In genomic region chr3:171569571-171570132, GRCh38 we compare ENCODE assay signal across 18 cellular contexts.
DNase-seq lines count a peak whose midpoint lies in the region; ATAC-seq, FAIRE-seq and TF ChIP-seq lines count a peak whose summit lies in the region.
"Had no signal": no experiment of that assay in that cellular context is flagged by ENCODE, and none has a peak within 500 bp of the region (broad histone marks: within the 10 kb centered on the region; RNA-seq: fewer than 3 reads in every experiment).

No MANE protein-coding gene starts in this region.

- H3K36me3 ChIP-seq in GM23338 (ENCODE audit: insufficient read depth) (no peaks in the 10 kb centered on the region), H1 (ENCODE audit: control insufficient read depth in 2 of 4, insufficient read depth in 4 of 4, low read length in 3 of 4) (no peaks in the 10 kb centered on the region), smooth muscle cell (ENCODE audit: low read depth) (no peaks in the 10 kb centered on the region)
- H3K36me3 ChIP-seq: tibial artery had no signal

- H2AFZ ChIP-seq in GM23338 (0 out of 2 replicates have a peak overlapping the region, but pooled peaks have one; percentile 23), H1 (ENCODE audit: low read length) (0 out of 2 replicates have a peak overlapping the region, but pooled peaks have one; percentile 63), smooth muscle cell (ENCODE audit: low read depth) (peak overlapping the region; percentile 28)

- TF ChIP-seq CTCF in GM23338 (conservative IDR thresholded peaks at IDR 0.05; ENCODE audit: low read depth in 2 of 2) = peak in 1 of 2 experiments; percentile 14; a peak in 1 of 4 replicates
- no peak for TF ChIP-seq CTCF in H1 (IDR thresholded peaks at IDR 0.05; ENCODE audit: control extremely low read depth in 1 of 3, insufficient read depth in 1 of 3, low read depth in 1 of 3, low read length in 3 of 3)
- no peak for TF ChIP-seq CTCF in smooth muscle cell (IDR thresholded peaks at IDR 0.05; ENCODE audit: borderline replicate concordance, insufficient read depth, poor library complexity, severe bottlenecking)

- H3K27ac Mint-ChIP-seq in GM23338 = no peak overlapping the region
- H3K27ac Mint-ChIP-seq: activated naive CD8-positive, alpha-beta T cell had no signal

- no peak overlapping the region for H3K18ac ChIP-seq in H1 (ENCODE audit: extremely low read depth, low read length)

- H3F3A ChIP-seq in GM23338 (replicated peaks; ENCODE audit: low read depth) (no peaks in the 10 kb centered on the region), smooth muscle cell (ENCODE audit: low read depth) (no peaks in the 10 kb centered on the region)

- H4K20me1 ChIP-seq in GM23338 (replicated peaks; ENCODE audit: insufficient read depth) (no peaks in the 10 kb centered on the region), H1 (replicated peaks in 1 of 2; ENCODE audit: control insufficient read depth in 1 of 2, insufficient read depth in 2 of 2, low read length in 2 of 2) (no peaks in the 10 kb centered on the region), smooth muscle cell (ENCODE audit: low read depth) (no peaks in the 10 kb centered on the region)

- no peak for TF ChIP-seq EP300 in H1 (IDR thresholded peaks at IDR 0.05; ENCODE audit: borderline replicate concordance in 1 of 2, low read depth in 2 of 2, low read length in 2 of 2)

- WGBS in H1 (ENCODE audit: extremely low coverage in 1 of 2, insufficient coverage in 1 of 2, insufficient read length in 1 of 2, insufficient replicate concordance in 2 of 2, low coverage in 1 of 2, low lambda C conversion rate in 2 of 2, missing lambda C conversion rate in 1 of 2), 2 experiments = 92% methylated on average over 7 of the region's 7 CpGs; no CpG with 5 or more reads in 1 of the 2 experiments
- WGBS in smooth muscle cell (ENCODE audit: low lambda C conversion rate) = 68% methylated on average over 7 of the region's 7 CpGs

- no peak for DNase-seq in GM23338 (ENCODE audit: low spot score)
- peak; percentile 28 for DNase-seq in NAMALWA (ENCODE audit: low spot score)
- DNase-seq in H1 (ENCODE audit: low read depth in 1 of 2, low spot score in 2 of 2) = no peak
- DNase-seq in smooth muscle cell (lab: John Stamatoyannopoulos, UW; ENCODE audit: unreplicated experiment) = no peak
- no peak for DNase-seq in globus pallidus (ENCODE audit: low spot score)
- DNase-seq: left ventricle myocardium superior; NCI-H1048; NCI-H2029 treated with DMSO at 0.1 percent for 48 hours; NCI-H345; small intestine; stimulated activated CD4-positive, alpha-beta T cell treated with anti-CD3 and anti-CD28 coated beads, Interleukin-4, amount 100 ng/mL, for 1 hour; stimulated activated naive CD8-positive, alpha-beta T cell treated with anti-CD3 and anti-CD28 coated beads, Interleukin-15, Interleukin-2, amounts not matched to agents 100 U/mL and 50 U/mL, for 24 hours; tibial artery had no signal

- peaks cover 3% of the 10 kb centered on the region; the same call in 1 of the 3 replicates for H3K9me3 Mint-ChIP-seq in GM23338

- H3K79me2 ChIP-seq in GM23338 (replicated peaks; ENCODE audit: insufficient read depth) (no peaks in the 10 kb centered on the region), H1 (ENCODE audit: control insufficient read depth in 1 of 2, insufficient read depth in 2 of 2, low read length in 2 of 2) (no peaks in the 10 kb centered on the region), smooth muscle cell (ENCODE audit: low read depth) (no peaks in the 10 kb centered on the region)

- no peak overlapping the region for H4K5ac ChIP-seq in H1 (ENCODE audit: insufficient read length, low read depth, low read length)

- H3K56ac ChIP-seq in H1 (replicated peaks; ENCODE audit: insufficient read length, low read depth, low read length) = no peak overlapping the region

- no peak for ATAC-seq in GM23338
- no peak for ATAC-seq in GM21381 (IDR thresholded peaks at IDR 0.05; ENCODE audit: unreplicated experiment)
- ATAC-seq in GM18909 (IDR thresholded peaks at IDR 0.05; ENCODE audit: poor library complexity, unreplicated experiment) = no peak
- ATAC-seq: left ventricle myocardium superior; stimulated activated naive CD8-positive, alpha-beta T cell treated with anti-CD3 and anti-CD28 coated beads, Interleukin-15, Interleukin-2, amounts not matched to agents 100 U/mL and 50 U/mL, for 24 hours had no signal

- no peaks in the 10 kb centered on the region for H3K9me2 ChIP-seq in GM23338 (ENCODE audit: insufficient read depth)

- H3K27ac ChIP-seq in GM23338 (ENCODE audit: low read depth) = no peak overlapping the region
- H3K27ac ChIP-seq in H1 (ENCODE audit: low read depth, low read length) = no peak overlapping the region
- peak overlapping the region; percentile 28 for H3K27ac ChIP-seq in smooth muscle cell (ENCODE audit: low read depth)
- H3K27ac ChIP-seq: RWPE1, tibial artery had no signal

- no peak overlapping the region for H4K8ac ChIP-seq in H1 (ENCODE audit: extremely low read depth, insufficient read depth, low read length)

- H3K14ac ChIP-seq in H1 (ENCODE audit: insufficient read length) = no peak overlapping the region

- H3K4ac ChIP-seq in H1 (replicated peaks; ENCODE audit: insufficient read length, low read depth, low read length) = no peak overlapping the region

- no peak overlapping the region for H3K23ac ChIP-seq in H1 (ENCODE audit: insufficient read length)

- peaks cover 4% of the 10 kb centered on the region; the same call in 2 of the 3 replicates for H3K4me1 Mint-ChIP-seq in GM23338

- no peaks in the 10 kb centered on the region for H3K79me1 ChIP-seq in H1 (ENCODE audit: low read depth, low read length)

- no peaks in the 10 kb centered on the region for H3K23me2 ChIP-seq in H1 (ENCODE audit: low read depth, low read length)

- H3K9me3 ChIP-seq in H1 (ENCODE audit: insufficient read depth in 2 of 2, low read depth in 1 of 2, low read length in 1 of 2) (no peaks in the 10 kb centered on the region), smooth muscle cell (replicated peaks; ENCODE audit: low read depth) (no peaks in the 10 kb centered on the region)
- H3K9me3 ChIP-seq: tibial artery had no signal

- H4K91ac ChIP-seq in H1 (replicated peaks; ENCODE audit: insufficient read length, low read length) = no peak overlapping the region

- no peak overlapping the region for H2AK5ac ChIP-seq in H1 (ENCODE audit: low read depth, low read length)

- H3K27me3 ChIP-seq in GM23338 (ENCODE audit: insufficient read depth) (no peaks in the 10 kb centered on the region), H1 (replicated peaks in 1 of 4; ENCODE audit: control insufficient read depth in 3 of 4, extremely low read depth in 1 of 4, insufficient read depth in 3 of 4, low read length in 3 of 4) (peaks cover 0 to 1% (median 0%) of the 10 kb centered on the region in 4 experiments; a peak in 1 of 7 replicates), smooth muscle cell (ENCODE audit: low read depth) (no peaks in the 10 kb centered on the region)
- H3K27me3 ChIP-seq: tibial artery had no signal

- H2BK20ac ChIP-seq in H1 (ENCODE audit: low read length) = no peak overlapping the region

- no peak for TF ChIP-seq RAD21 in H1 (IDR thresholded peaks at IDR 0.05 in 1 of 2, conservative IDR thresholded peaks at IDR 0.05 in 1 of 2; ENCODE audit: low read depth in 2 of 2, low read length in 2 of 2)

- no peak overlapping the region for H3K9ac ChIP-seq in H1 (replicated peaks in 1 of 4; ENCODE audit: extremely low read depth in 1 of 4, low read depth in 3 of 4, low read length in 3 of 4)
- H3K9ac ChIP-seq in smooth muscle cell (ENCODE audit: low read depth) = no peak overlapping the region

- H2BK15ac ChIP-seq in H1 (ENCODE audit: low read length) = no peak overlapping the region

- no peaks in the 10 kb centered on the region for H3K27me3 Mint-ChIP-seq in GM23338 (ENCODE audit: insufficient read depth, low read depth, poor library complexity)

- H3K4me3 Mint-ChIP-seq in GM23338 = no peak overlapping the region
- H3K4me3 Mint-ChIP-seq: activated naive CD8-positive, alpha-beta T cell had no signal

- POLR2A ChIA-PET in H1 (lab: Charles Lee; ENCODE audit: partially characterized antibody) = no interaction called here

- H3K36me3 Mint-ChIP-seq in GM23338 (ENCODE audit: low read depth) = no peaks in the 10 kb centered on the region
- H3K36me3 Mint-ChIP-seq: activated naive CD8-positive, alpha-beta T cell had no signal

- TF ChIP-seq POLR2A in H1 (IDR thresholded peaks at IDR 0.05; ENCODE audit: control extremely low read depth in 1 of 2, low read depth in 2 of 2, low read length in 2 of 2) = no peak

- H2BK120ac ChIP-seq in H1 (replicated peaks; ENCODE audit: low read depth, low read length) = no peak overlapping the region

- H3K4me2 ChIP-seq in GM23338 (no peak overlapping the region), H1 (ENCODE audit: insufficient read depth in 1 of 2, low read depth in 2 of 2, low read length in 2 of 2) (no peak overlapping the region), smooth muscle cell (peak overlapping the region; percentile 13)

- H3K4me3 ChIP-seq in GM23338 (no peak overlapping the region), H1 (ENCODE audit: extremely low read depth in 1 of 4, insufficient read depth in 2 of 4, low read depth in 3 of 4, low read length in 4 of 4) (no peak overlapping the region), smooth muscle cell (no peak overlapping the region)
- H3K4me3 ChIP-seq: tibial artery had no signal

- CTCF ChIA-PET in H1 (lab: Charles Lee; ENCODE audit: partially characterized antibody) = interaction anchor here (0.7 to 2.0 kb wide), 2 partner anchors 106 to 456 kb away, joined by 3 to 6 read pairs; no protein-coding TSS in a partner anchor

- H2BK5ac ChIP-seq in H1 (ENCODE audit: low read depth, low read length) = no peak overlapping the region

- H3K4me1 ChIP-seq in GM23338 (ENCODE audit: insufficient read depth) (no peaks in the 10 kb centered on the region), H1 (replicated peaks in 1 of 4; ENCODE audit: control insufficient read depth in 3 of 4, insufficient read depth in 4 of 4, low read length in 3 of 4) (no peaks in the 10 kb centered on the region), smooth muscle cell (ENCODE audit: low read depth) (no peaks in the 10 kb centered on the region)

- no peak overlapping the region for H2BK12ac ChIP-seq in H1 (ENCODE audit: low read depth, low read length)

- no peak for FAIRE-seq in H1 (lab: Jason Lieb, UNC)
- FAIRE-seq: colon, small intestine had no signal

TF ChIP-seq in GM23338, 12 proteins besides CTCF, POLR2A, EP300 and RAD21 (continues in another document):
- no peak for TF ChIP-seq ZNF331 (CRISPR knock-in tag; IDR thresholded peaks at IDR 0.05; ENCODE audit: low read depth)
